In genomic region chr16:2719328-2720062, GRCh38 we compare ENCODE assay signal across 8 cellular contexts. TPM values are rescaled to one million over a fixed set of nuclear protein-coding genes. Genes with fewer than 3 reads are reported as not detected.
DNase-seq lines count a peak whose midpoint lies in the region; ATAC-seq, FAIRE-seq and TF ChIP-seq lines count a peak whose summit lies in the region.
"Had no signal": no experiment of that assay in that cellular context is flagged by ENCODE, and none has a peak within 500 bp of the region (broad histone marks: within the 10 kb centered on the region; RNA-seq: fewer than 3 reads in every experiment).

No MANE protein-coding gene starts in this region.

- no peak for TF ChIP-seq CTCF in pancreas (IDR thresholded peaks at IDR 0.05)

- FAIRE-seq in pancreas (lab: Jason Lieb, UNC), result no peak

- intact Hi-C loops in pancreas (cut with DNase I), result no loop called here

- WGBS in pancreas, 2 donors, result 55 to 69% methylated on average over 16 of the region's 16 CpGs

- no peaks in the 10 kb centered on the region for H3K27me3 ChIP-seq in pancreas

- H3K27ac ChIP-seq in epithelial cell of prostate (peak overlapping the region; percentile 84), pancreas (no peak overlapping the region)

- ATAC-seq in pancreas, result peak in 1 of 4 donors; percentile 7
- no peak for ATAC-seq in HG03342 (IDR thresholded peaks at IDR 0.05; ENCODE audit: unreplicated experiment)

- no peaks in the 10 kb centered on the region for H3K36me3 ChIP-seq in pancreas

- no peak overlapping the region for H3K4me3 ChIP-seq in pancreas

- DNase-seq in DMS53 (lab: John Stamatoyannopoulos, UW) (peak; percentile 77), M059J (ENCODE audit: low read depth) (peak; percentile 31), epithelial cell of prostate (ENCODE audit: low read depth, low spot score) (peak; percentile 31), pancreas (peak in 4 of 6 donors; percentile 33 to 75 (median 50)), NCI-H2227 (lab: John Stamatoyannopoulos, UW; ENCODE audit: unreplicated experiment) (no peak), middle frontal gyrus (ENCODE audit: extremely low spot score, low spot score) (no peak)
- DNase-seq: Kasumi-1 had no signal

- H3K4me1 ChIP-seq in pancreas, result peaks cover 0 to 12% (median 0%) of the 10 kb centered on the region in 3 donors

- no peaks in the 10 kb centered on the region for H3K9me3 ChIP-seq in pancreas

RNA-seq across cellular contexts. Expression of gene PRSS27, which starts 0.5 kb away (rescaled TPM):
- 0.17 TPM in 1 of 2 replicates, not detected in the other for total RNA-seq in M059J (2014; rRNA removed; shearing (Covaris generic))
- under 1 TPM; 0.22 to 0.69 (median 0.50) TPM for total RNA-seq in pancreas
- 1 to 10 TPM; 2.0 to 2.1 TPM for polyA plus RNA-seq in pancreas

RNA-seq across cellular contexts. Expression of gene SRRM2, which starts 32.9 kb away (rescaled TPM):
- total RNA-seq in M059J (2014; rRNA removed; shearing (Covaris generic)), result 27.9 and 49.9 TPM in 2 replicates
- total RNA-seq in pancreas, result 100 to 1,000 TPM; 244 to 448 (median 301) TPM
- polyA plus RNA-seq in pancreas, result 1,000 to 10,000 TPM in 1 of 2 donors, 100 to 1,000 TPM in 1; 850 to 1,932 TPM

RNA-seq across cellular contexts. Expression of gene KCTD5, which starts 37.2 kb away (rescaled TPM):
- total RNA-seq in M059J (2014; rRNA removed; shearing (Covaris generic)), result 56.3 and 83.9 TPM in 2 replicates
- 1 to 10 TPM; 4.5 to 8.9 (median 6.7) TPM for total RNA-seq in pancreas
- polyA plus RNA-seq in pancreas, result 1 to 10 TPM; 6.3 to 7.7 TPM

RNA-seq across cellular contexts. Expression of gene ELOB, which starts 57.6 kb away (rescaled TPM):
- total RNA-seq in M059J (2014; rRNA removed; shearing (Covaris generic)), result 351 and 758 TPM in 2 replicates
- 100 to 1,000 TPM in 2 of 6 donors, 10 to 100 TPM in 4; 69.9 to 107 (median 95.0) TPM for total RNA-seq in pancreas
- 100 to 1,000 TPM; 157 to 318 TPM for polyA plus RNA-seq in pancreas

Comparison
In these comparisons a context has a peak if more than half of its experiments do, and no peak if none do; other contexts are left out.
1. DNase-seq: peak in DMS53 (single experiment), M059J (single experiment), epithelial cell of prostate (single experiment) and pancreas (4 of 6); none in NCI-H2227 (single experiment) and middle frontal gyrus (single experiment).